ENCODE assay signal across 21 cellular contexts in the genomic region with DNA sequence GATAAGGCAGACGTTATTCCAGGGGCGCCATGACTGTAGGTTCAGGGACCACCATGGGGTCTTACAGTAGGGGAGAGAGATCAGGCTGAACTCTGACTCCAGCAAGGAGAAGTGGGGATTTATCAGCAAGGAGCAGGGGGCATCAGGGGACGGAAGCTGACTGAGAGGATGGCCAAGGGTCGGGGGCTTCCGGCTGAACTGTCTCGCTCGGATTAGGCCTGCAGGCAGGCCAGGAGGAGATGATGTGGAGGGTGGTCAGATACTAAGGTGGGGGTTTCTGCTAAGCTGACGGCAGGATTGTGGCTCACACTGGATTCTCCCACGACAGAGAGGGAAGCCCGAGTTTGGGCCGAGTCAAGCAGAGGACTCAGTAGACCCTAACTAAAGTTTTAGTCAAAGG.
DNase-seq lines count a peak whose midpoint lies in the region; ATAC-seq, FAIRE-seq and TF ChIP-seq lines count a peak whose summit lies in the region.
"Had no signal": no experiment of that assay in that cellular context is flagged by ENCODE, and none has a peak within 500 bp of the region (broad histone marks: within the 10 kb centered on the region; RNA-seq: fewer than 3 reads in every experiment).

No MANE protein-coding gene starts in this region.

- no peak for ATAC-seq in activated T-cell treated with anti-CD3 and anti-CD28 coated beads, Interleukin-2, amount 50 U/mL, for 4 hours
- ATAC-seq: CD8-positive, alpha-beta T cell; GM12878 had no signal

- no peaks in the 10 kb centered on the region for H3K36me3 Mint-ChIP-seq in activated T-cell treated with anti-CD3 and anti-CD28 coated beads, Interleukin-2, amount 50 U/mL, for 24 hours (ENCODE audit: low read depth)
- no peaks in the 10 kb centered on the region for H3K36me3 Mint-ChIP-seq in activated T-cell treated with anti-CD3 and anti-CD28 coated beads, Interleukin-2, amount 50 U/mL, for 4 hours (ENCODE audit: insufficient read depth)
- H3K36me3 Mint-ChIP-seq: CD8-positive, alpha-beta T cell had no signal

- no peak overlapping the region for H3K27ac Mint-ChIP-seq in activated T-cell treated with anti-CD3 and anti-CD28 coated beads, Interleukin-2, amount 50 U/mL, for 24 hours
- H3K27ac Mint-ChIP-seq: CD8-positive, alpha-beta T cell had no signal

- H3K4me1 ChIP-seq in Peyer's patch = no peaks in the 10 kb centered on the region
- H3K4me1 ChIP-seq in kidney (ENCODE audit: control insufficient read depth in 1 of 2, insufficient read depth in 1 of 2, low read depth in 1 of 2, low read length in 2 of 2) = no peaks in the 10 kb centered on the region
- peaks cover 0 to 8% (median 0%) of the 10 kb centered on the region in 6 donors for H3K4me1 ChIP-seq in spleen

- H3K27ac ChIP-seq in Peyer's patch (no peak overlapping the region), kidney (ENCODE audit: low read depth in 2 of 2, low read length in 2 of 2) (no peak overlapping the region), spleen (no peak overlapping the region)
- H3K27ac ChIP-seq: BLaER1 treated with 17β-estradiol and CSF1 and Interleukin-3, amounts not matched to agents 10 nM and 100 nM had no signal

- H3K4me3 Mint-ChIP-seq in activated T-cell treated with anti-CD3 and anti-CD28 coated beads, Interleukin-2, amount 50 U/mL, for 24 hours = no peak overlapping the region
- H3K4me3 Mint-ChIP-seq in activated T-cell treated with anti-CD3 and anti-CD28 coated beads, Interleukin-2, amount 50 U/mL, for 4 hours = no peak overlapping the region
- H3K4me3 Mint-ChIP-seq: CD8-positive, alpha-beta T cell had no signal

- H3K4me3 ChIP-seq in Peyer's patch = no peak overlapping the region
- H3K4me3 ChIP-seq in kidney (ENCODE audit: low read length in 2 of 2) = no peak overlapping the region
- H3K4me3 ChIP-seq in spleen = no peak overlapping the region
- H3K4me3 ChIP-seq: BLaER1 treated with 17β-estradiol and CSF1 and Interleukin-3, amounts not matched to agents 10 nM and 100 nM; GM12878 had no signal

- no peak for FAIRE-seq in kidney (lab: Jason Lieb, UNC)
- FAIRE-seq: GM12878 had no signal

- no peaks in the 10 kb centered on the region for H3K9me3 Mint-ChIP-seq in activated T-cell treated with anti-CD3 and anti-CD28 coated beads, Interleukin-2, amount 50 U/mL, for 24 hours
- no peaks in the 10 kb centered on the region for H3K9me3 Mint-ChIP-seq in activated T-cell treated with anti-CD3 and anti-CD28 coated beads, Interleukin-2, amount 50 U/mL, for 4 hours
- H3K9me3 Mint-ChIP-seq: CD8-positive, alpha-beta T cell had no signal

- H3K27me3 ChIP-seq in Peyer's patch = no peaks in the 10 kb centered on the region
- peaks cover 0 to 27% (median 0%) of the 10 kb centered on the region in 7 donors for H3K27me3 ChIP-seq in spleen (replicated peaks in 1 of 7)
- H3K27me3 ChIP-seq: BLaER1 treated with 17β-estradiol and CSF1 and Interleukin-3, amounts not matched to agents 10 nM and 100 nM had no signal

- H3K9me3 ChIP-seq in Peyer's patch = no peaks in the 10 kb centered on the region
- no peaks in the 10 kb centered on the region for H3K9me3 ChIP-seq in kidney (ENCODE audit: control insufficient read depth in 1 of 2, low read length in 2 of 2)
- no peaks in the 10 kb centered on the region for H3K9me3 ChIP-seq in spleen

- TF ChIP-seq POLR2A in Peyer's patch (IDR thresholded peaks at IDR 0.05) (no peak), spleen (IDR thresholded peaks at IDR 0.05) (no peak)

- no peaks in the 10 kb centered on the region for H3K4me1 Mint-ChIP-seq in activated T-cell treated with anti-CD3 and anti-CD28 coated beads, Interleukin-2, amount 50 U/mL, for 24 hours (ENCODE audit: low read depth)
- H3K4me1 Mint-ChIP-seq in activated T-cell treated with anti-CD3 and anti-CD28 coated beads, Interleukin-2, amount 50 U/mL, for 4 hours (ENCODE audit: low read depth) = no peaks in the 10 kb centered on the region

- H3K9ac ChIP-seq in kidney (ENCODE audit: low read length in 2 of 2) = no peak overlapping the region
- H3K9ac ChIP-seq: BLaER1 treated with 17β-estradiol and CSF1 and Interleukin-3, amounts not matched to agents 10 nM and 100 nM had no signal

- intact Hi-C loops in kidney (cut with DNase I) (no loop called here), spleen (cut with DNase I; ENCODE audit: low total_unique reads) (no loop called here)

- 89 to 93% (median 91%) methylated on average over 11 of the region's 11 CpGs for WGBS in spleen, 5 donors

- H3K27me3 Mint-ChIP-seq in activated T-cell treated with anti-CD3 and anti-CD28 coated beads, Interleukin-2, amount 50 U/mL, for 24 hours = peaks cover 3% of the 10 kb centered on the region
- peaks cover 5% of the 10 kb centered on the region for H3K27me3 Mint-ChIP-seq in activated T-cell treated with anti-CD3 and anti-CD28 coated beads, Interleukin-2, amount 50 U/mL, for 4 hours (ENCODE audit: low read depth)

- no peak for TF ChIP-seq CTCF in Peyer's patch (IDR thresholded peaks at IDR 0.05)
- no peak for TF ChIP-seq CTCF in kidney (IDR thresholded peaks at IDR 0.05; ENCODE audit: borderline replicate concordance, extremely low read depth, insufficient read depth)
- no peak for TF ChIP-seq CTCF in spleen (IDR thresholded peaks at IDR 0.05 in 8 of 11, conservative IDR thresholded peaks at IDR 0.05 in 3 of 11)

- peak; percentile 9 for DNase-seq in activated T-cell treated with anti-CD3 and anti-CD28 coated beads, Interleukin-2, amount 50 U/mL, for 24 hours
- no peak for DNase-seq in activated T-cell treated with anti-CD3 and anti-CD28 coated beads, Interleukin-2, amount 50 U/mL, for 4 hours
- peak in 2 of 3 donors; percentile 13 to 35 for DNase-seq in Peyer's patch
- peak; percentile 39 for DNase-seq in kidney
- DNase-seq in spleen = peak; percentile 25
- no peak for DNase-seq in NCI-H1105 (lab: John Stamatoyannopoulos, UW)
- DNase-seq in cerebellum (ENCODE audit: low spot score) = no peak
- no peak for DNase-seq in RPMI8226
- DNase-seq: 8988T; CD8-positive, alpha-beta T cell; DND-41; H7; Karpas-422; NCI-H1417 treated with DMSO at 0.1 percent for 48 hours; NCI-H187; NCI-H2107; NCI-H510A; NCI-H748 treated with DMSO at 0.1 percent for 48 hours; SHP77 had no signal

- H3K36me3 ChIP-seq in Peyer's patch (no peaks in the 10 kb centered on the region), kidney (ENCODE audit: control insufficient read depth in 1 of 2, insufficient read depth in 2 of 2, low read length in 2 of 2) (no peaks in the 10 kb centered on the region), spleen (no peaks in the 10 kb centered on the region)
- H3K36me3 ChIP-seq: BLaER1 treated with 17β-estradiol and CSF1 and Interleukin-3, amounts not matched to agents 10 nM and 100 nM had no signal

Comparison
In these comparisons a context has a peak if more than half of its experiments do, and no peak if none do; other contexts are left out.
1. DNase-seq: peak in activated T-cell treated with anti-CD3 and anti-CD28 coated beads, Interleukin-2, amount 50 U/mL, for 24 hours (single experiment), Peyer's patch (2 of 3), kidney (single experiment) and spleen (single experiment); none in activated T-cell treated with anti-CD3 and anti-CD28 coated beads, Interleukin-2, amount 50 U/mL, for 4 hours (single experiment), NCI-H1105 (single experiment), cerebellum (single experiment) and RPMI8226 (single experiment).